In the genomic region with DNA sequence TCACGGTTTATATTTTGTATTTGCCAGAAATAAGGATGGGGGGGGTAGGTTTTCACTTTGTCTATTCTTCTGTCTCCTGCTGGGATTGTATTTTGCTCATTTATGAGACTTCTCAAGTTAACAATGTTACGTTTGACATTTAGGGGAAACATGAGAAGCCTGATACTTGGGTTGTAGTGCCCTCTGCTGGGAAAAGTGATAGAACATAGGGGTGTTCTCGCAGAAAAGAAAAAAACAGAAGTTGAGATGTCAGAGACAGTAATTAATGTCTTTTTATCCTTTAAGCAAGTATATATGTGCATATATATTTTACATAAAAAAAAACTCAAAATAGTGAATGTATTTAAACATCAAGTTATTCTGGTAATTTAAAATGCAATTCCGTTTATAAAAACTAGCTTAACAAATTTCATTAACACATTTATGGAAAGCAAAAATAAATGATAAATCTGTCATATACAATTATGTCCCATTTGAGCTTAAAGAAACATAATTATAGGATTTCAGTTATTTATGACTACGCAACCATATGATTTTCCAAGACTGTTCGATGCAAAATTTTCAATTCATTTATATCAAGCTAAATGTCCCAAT, we compare ENCODE assay signal across 8 cellular contexts. TPM values are rescaled to one million over a fixed set of nuclear protein-coding genes. Genes with fewer than 3 reads are reported as not detected.
DNase-seq lines count a peak whose midpoint lies in the region; ATAC-seq and TF ChIP-seq lines count a peak whose summit lies in the region.

No MANE protein-coding gene starts in this region.

- H3K4me1 Mint-ChIP-seq in Caco-2 (ENCODE audit: low read depth, unreplicated experiment), result no peaks in the 10 kb centered on the region
- peaks cover 2% of the 10 kb centered on the region for H3K4me1 Mint-ChIP-seq in activated CD4-positive, alpha-beta T cell treated with anti-CD3 and anti-CD28 coated beads, Interleukin-2, amount 10 ng/mL, durations not matched to agents 7 days and 5 days

- no peak overlapping the region for H3K4me2 ChIP-seq in hepatocyte

- no peaks in the 10 kb centered on the region for H3K36me3 Mint-ChIP-seq in Caco-2 (ENCODE audit: insufficient read depth, unreplicated experiment)
- no peaks in the 10 kb centered on the region for H3K36me3 Mint-ChIP-seq in activated CD4-positive, alpha-beta T cell treated with anti-CD3 and anti-CD28 coated beads, Interleukin-2, amount 10 ng/mL, durations not matched to agents 7 days and 5 days (ENCODE audit: low read depth)

- H3K27me3 ChIP-seq in Caco-2 (replicated peaks; ENCODE audit: control insufficient read depth, insufficient read depth, low read length) (no peaks in the 10 kb centered on the region), hepatocyte (no peaks in the 10 kb centered on the region)

- 35% methylated on average over 6 of the region's 6 CpGs for WGBS in hepatocyte (ENCODE audit: low lambda C conversion rate, missing lambda C conversion rate)

- H2AFZ ChIP-seq in hepatocyte, result no peak overlapping the region

- peaks cover 10% of the 10 kb centered on the region for H3K9me3 Mint-ChIP-seq in Caco-2 (ENCODE audit: unreplicated experiment)
- H3K9me3 Mint-ChIP-seq in activated CD4-positive, alpha-beta T cell treated with anti-CD3 and anti-CD28 coated beads, Interleukin-2, amount 10 ng/mL, durations not matched to agents 7 days and 5 days, result no peaks in the 10 kb centered on the region

- POLR2A ChIA-PET in Caco-2 (lab: Charles Lee), result no interaction called here
- POLR2A ChIA-PET in activated CD4-positive, alpha-beta T cell treated with anti-CD3 and anti-CD28 coated beads, Interleukin-2, amount 10 ng/mL, durations not matched to agents 7 days and 5 days (lab: Charles Lee), result no interaction called here

- CTCF ChIA-PET in Caco-2 (lab: Charles Lee), result interaction anchor here (0.6 kb wide), 1 partner anchor 100 kb away, joined by 3 read pairs; no protein-coding TSS in a partner anchor
- CTCF ChIA-PET in activated CD4-positive, alpha-beta T cell treated with anti-CD3 and anti-CD28 coated beads, Interleukin-2, amount 10 ng/mL, durations not matched to agents 7 days and 5 days (lab: Charles Lee), result interaction anchor here (0.7 kb wide), 1 partner anchor 1329 kb away, joined by 4 read pairs; no protein-coding TSS in a partner anchor

- H3K4me3 Mint-ChIP-seq in Caco-2 (ENCODE audit: unreplicated experiment), result no peak overlapping the region
- no peak overlapping the region for H3K4me3 Mint-ChIP-seq in activated CD4-positive, alpha-beta T cell treated with anti-CD3 and anti-CD28 coated beads, Interleukin-2, amount 10 ng/mL, durations not matched to agents 7 days and 5 days

- DNase-seq in Caco-2 (peak in 1 of 2 experiments; percentile 68), NCI-H2196 treated with DMSO at 0.1 percent for 48 hours (lab: John Stamatoyannopoulos, UW; ENCODE audit: unreplicated experiment) (peak; percentile 9), hepatocyte (ENCODE audit: low spot score) (peak; percentile 82)
- peak; percentile 61 for DNase-seq in activated CD4-positive, alpha-beta T cell treated with anti-CD3 and anti-CD28 coated beads, Interleukin-2, amount 10 ng/mL, durations not matched to agents 7 days and 5 days
- peak; percentile 24 to 34 for DNase-seq in stimulated activated CD4-positive, alpha-beta T cell treated with anti-CD3 and anti-CD28 coated beads, Interleukin-2, amount 100 ng/mL, for 24 hours

- no peaks in the 10 kb centered on the region for H3K79me2 ChIP-seq in hepatocyte

- H3K9me2 ChIP-seq in hepatocyte (replicated peaks; ENCODE audit: insufficient read depth), result no peaks in the 10 kb centered on the region

- H3K27ac Mint-ChIP-seq in Caco-2 (ENCODE audit: unreplicated experiment), result no peak overlapping the region
- no peak overlapping the region for H3K27ac Mint-ChIP-seq in activated CD4-positive, alpha-beta T cell treated with anti-CD3 and anti-CD28 coated beads, Interleukin-2, amount 10 ng/mL, durations not matched to agents 7 days and 5 days

- H3K9me3 ChIP-seq in Caco-2 (no peaks in the 10 kb centered on the region), hepatocyte (ENCODE audit: low read depth) (no peaks in the 10 kb centered on the region)

- H3K4me1 ChIP-seq in Caco-2 (no peaks in the 10 kb centered on the region), hepatocyte (ENCODE audit: insufficient read depth) (no peaks in the 10 kb centered on the region)

- intact Hi-C loops in Caco-2 (cut with micrococcal nuclease; ENCODE audit: unreplicated experiment), result loop anchor here (1.0 to 10.0 kb wide), 7 partner anchors 95 to 428 kb away; no protein-coding TSS in a partner anchor

- H3K4me3 ChIP-seq in Caco-2 (ENCODE audit: low read depth, low read length) (no peak overlapping the region), hepatocyte (no peak overlapping the region)

- ATAC-seq in GM18861 (IDR thresholded peaks at IDR 0.05; ENCODE audit: unreplicated experiment) (peak; percentile 67), HG03196 (IDR thresholded peaks at IDR 0.05; ENCODE audit: unreplicated experiment) (peak; percentile 69), GM18873 (IDR thresholded peaks at IDR 0.05; ENCODE audit: low FRiP score, unreplicated experiment) (no peak)

- no TSS peak for BruUV-seq in Caco-2 (replicated peaks; lab: Mats Ljungman, UMichigan)

- TF ChIP-seq CTCF in Caco-2 (IDR thresholded peaks at IDR 0.05; ENCODE audit: insufficient read depth in 1 of 2, low read depth in 1 of 2, low read length in 1 of 2, severe bottlenecking in 1 of 2, unreplicated experiment in 1 of 2) (peak; percentile 52 to 64), hepatocyte (IDR thresholded peaks at IDR 0.05; ENCODE audit: poor library complexity) (peak; percentile 92)

- no peak overlapping the region for H3K27ac ChIP-seq in hepatocyte

- no peaks in the 10 kb centered on the region for H4K20me1 ChIP-seq in hepatocyte (ENCODE audit: insufficient read depth, poor library complexity, severe bottlenecking)

- no peaks in the 10 kb centered on the region for H3K36me3 ChIP-seq in Caco-2 (ENCODE audit: control insufficient read depth, insufficient read depth, low read length)
- no peaks in the 10 kb centered on the region for H3K36me3 ChIP-seq in hepatocyte (replicated peaks; ENCODE audit: insufficient read depth, low read depth)

- H3K27me3 Mint-ChIP-seq in Caco-2 (ENCODE audit: insufficient read depth, unreplicated experiment), result no peaks in the 10 kb centered on the region
- H3K27me3 Mint-ChIP-seq in activated CD4-positive, alpha-beta T cell treated with anti-CD3 and anti-CD28 coated beads, Interleukin-2, amount 10 ng/mL, durations not matched to agents 7 days and 5 days, result peaks cover 8% of the 10 kb centered on the region

RNA-seq across cellular contexts. Expression of a gene that starts 46.0 kb away (rescaled TPM):
- total RNA-seq in Caco-2 (2022) (not detected in 2 replicates), hepatocyte (0.07 and 0.68 TPM in 2 replicates)
- total RNA-seq in activated CD4-positive, alpha-beta T cell treated with anti-CD3 and anti-CD28 coated beads, Interleukin-2, amount 10 ng/mL, durations not matched to agents 7 days and 5 days, result not detected
- polyA plus RNA-seq in hepatocyte, result 0.50 TPM in 1 of 2 replicates, not detected in the other
